22 cellular contexts compared by ENCODE assay signal in genomic region chr9:98953877-98954610, GRCh38. TPM values are rescaled to one million over a fixed set of nuclear protein-coding genes. Genes with fewer than 3 reads are reported as not detected.
"Had no signal": no experiment of that assay in that cellular context is flagged by ENCODE, and none has a peak within 500 bp of the region (broad histone marks: within the 10 kb centered on the region; RNA-seq: fewer than 3 reads in every experiment).

No MANE protein-coding gene starts in this region.

- H3K4me1 ChIP-seq: parathyroid adenoma had no signal

- H3K4me1 Mint-ChIP-seq: activated CD4-positive, alpha-beta T cell treated with anti-CD3 and anti-CD28 coated beads, Interleukin-2, amount 10 ng/mL, durations not matched to agents 24 days and 14 days; activated CD8-positive, alpha-beta memory T cell treated with anti-CD3 and anti-CD28 coated beads, Interleukin-2, amount 10 ng/mL, durations not matched to agents 7 days and 5 days had no signal

- H3K36me3 ChIP-seq: tibial nerve had no signal

- H3K4me3 ChIP-seq: tibial nerve had no signal

- DNase-seq: activated CD4-positive, alpha-beta T cell treated with anti-CD3 and anti-CD28 coated beads, Interleukin-2, amount 10 ng/mL, durations not matched to agents 24 days and 14 days; activated CD8-positive, alpha-beta memory T cell treated with anti-CD3 and anti-CD28 coated beads, Interleukin-2, amount 10 ng/mL, durations not matched to agents 7 days and 5 days; activated CD8-positive, alpha-beta T cell treated with anti-CD3 and anti-CD28 coated beads for 36 hours; activated gamma-delta T cell; activated naive CD4-positive, alpha-beta T cell treated with anti-CD3 and anti-CD28 coated beads, Interleukin-2, amount 50 U/mL, for 16 hours; activated naive CD8-positive, alpha-beta T cell treated with anti-CD3 and anti-CD28 coated beads, Interleukin-2, amount 50 U/mL, for 24 hours; activated T-cell treated with anti-CD3 and anti-CD28 coated beads for 4 hours; anterior cingulate cortex; caudate nucleus; effector memory CD4-positive, alpha-beta T cell; kidney; mammary epithelial cell; nucleus accumbens; stimulated activated CD4-positive, alpha-beta T cell treated with anti-CD3 and anti-CD28 coated beads, Interleukin-4, amount 100 ng/mL, for 1 hour; stimulated activated naive CD4-positive, alpha-beta T cell treated with Interleukin-2 at 50 U/mL for 16 hours; substantia nigra had no signal

- H3K27me3 ChIP-seq: tibial nerve had no signal

- H3K4me3 Mint-ChIP-seq: activated CD4-positive, alpha-beta T cell treated with anti-CD3 and anti-CD28 coated beads, Interleukin-2, amount 10 ng/mL, durations not matched to agents 24 days and 14 days; activated CD8-positive, alpha-beta memory T cell treated with anti-CD3 and anti-CD28 coated beads, Interleukin-2, amount 10 ng/mL, durations not matched to agents 7 days and 5 days; activated CD8-positive, alpha-beta T cell treated with anti-CD3 and anti-CD28 coated beads for 36 hours; activated naive CD8-positive, alpha-beta T cell treated with anti-CD3 and anti-CD28 coated beads, Interleukin-2, amount 50 U/mL, for 24 hours; brain had no signal

- H3K27ac ChIP-seq: parathyroid adenoma had no signal

- H2AFZ ChIP-seq: parathyroid adenoma had no signal

- H3K27ac Mint-ChIP-seq: activated CD4-positive, alpha-beta T cell treated with anti-CD3 and anti-CD28 coated beads, Interleukin-2, amount 10 ng/mL, durations not matched to agents 24 days and 14 days; activated CD8-positive, alpha-beta memory T cell treated with anti-CD3 and anti-CD28 coated beads, Interleukin-2, amount 10 ng/mL, durations not matched to agents 7 days and 5 days; activated CD8-positive, alpha-beta T cell treated with anti-CD3 and anti-CD28 coated beads for 36 hours; activated naive CD8-positive, alpha-beta T cell treated with anti-CD3 and anti-CD28 coated beads, Interleukin-2, amount 50 U/mL, for 24 hours; brain had no signal

- ATAC-seq: activated CD8-positive, alpha-beta memory T cell treated with anti-CD3 and anti-CD28 coated beads, Interleukin-2, amount 10 ng/mL, durations not matched to agents 7 days and 5 days; activated CD8-positive, alpha-beta T cell treated with anti-CD3 and anti-CD28 coated beads for 36 hours; activated naive CD8-positive, alpha-beta T cell treated with anti-CD3 and anti-CD28 coated beads, Interleukin-2, amount 50 U/mL, for 24 hours; left lobe of liver; SK-N-SH treated with all-trans-retinoic acid at 6 μM for 48 hours had no signal

- H3K9ac ChIP-seq: parathyroid adenoma had no signal

- H3K9me3 Mint-ChIP-seq: activated naive CD8-positive, alpha-beta T cell treated with anti-CD3 and anti-CD28 coated beads, Interleukin-2, amount 50 U/mL, for 24 hours had no signal

- H3K36me3 Mint-ChIP-seq: activated CD8-positive, alpha-beta memory T cell treated with anti-CD3 and anti-CD28 coated beads, Interleukin-2, amount 10 ng/mL, durations not matched to agents 7 days and 5 days had no signal

RNA-seq across cellular contexts. Expression of gene COL15A1, which starts 10.3 kb away (rescaled TPM):
- total RNA-seq: endothelial cell of umbilical vein had no signal
- polyA plus RNA-seq: endothelial cell of umbilical vein, mammary epithelial cell had no signal
